Comparison of ENCODE assay signal across 8 cellular contexts in genomic region chr12:7677432-7677888, GRCh38. TPM values are rescaled to one million over a fixed set of nuclear protein-coding genes. Genes with fewer than 3 reads are reported as not detected.
A peak's percentile ranks its signal among the peaks of the same experiment; 100 is the strongest.
DNase-seq lines count a peak whose midpoint lies in the region; ATAC-seq and TF ChIP-seq lines count a peak whose summit lies in the region.
"Not testable (repeated sequence)": the region's sequence is repeated elsewhere in the genome, so short reads cannot be mapped to it uniquely, and the experiment has no call there.

No MANE protein-coding gene starts in this region.

- intact Hi-C loops in CD8-positive, alpha-beta T cell (cut with DNase I, micrococcal nuclease): loop anchor here in 1 of 2 experiments (1.0 kb wide), 1 partner anchor 130 kb away; no protein-coding TSS in a partner anchor

- not testable (repeated sequence) for DNase-seq in CD8-positive, alpha-beta T cell
- DNase-seq in GM23338 (ENCODE audit: low spot score): peak; percentile 83
- peak; percentile 15 for DNase-seq in NCI-H1694 (lab: John Stamatoyannopoulos, UW)
- DNase-seq in SK-N-SH: peak; percentile 35
- peak; percentile 73 for DNase-seq in adipocyte (ENCODE audit: low read depth)
- peak; percentile 67 for DNase-seq in fibroblast of peridontal ligament (ENCODE audit: extremely low read depth)
- peak; percentile 52 for DNase-seq in mesenchymal stem cell
- peak in 1 of 2 donors; percentile 2 for DNase-seq in stimulated activated naive CD8-positive, alpha-beta T cell treated with anti-CD3 and anti-CD28 coated beads, Interleukin-15, amount 100 ng/mL, for 72 hours

- H4K91ac ChIP-seq in mesenchymal stem cell (ENCODE audit: low read length): not testable (repeated sequence)

- not testable (repeated sequence) for H3K27ac Mint-ChIP-seq in CD8-positive, alpha-beta T cell; GM23338
- peak overlapping the region in 1 of 2 donors; percentile 22 for H3K27ac Mint-ChIP-seq in stimulated activated naive CD8-positive, alpha-beta T cell treated with anti-CD3 and anti-CD28 coated beads, Interleukin-15, amount 100 ng/mL, for 72 hours

- H3K27me3 ChIP-seq in CD8-positive, alpha-beta T cell (ENCODE audit: insufficient read depth, low read length); GM23338 (ENCODE audit: insufficient read depth); adipocyte (replicated peaks; ENCODE audit: control insufficient read depth, insufficient read depth, low read length); mesenchymal stem cell (ENCODE audit: control insufficient read depth in 1 of 2, insufficient read depth in 1 of 2, low read length in 2 of 2): not testable (repeated sequence)
- H3K27me3 ChIP-seq in SK-N-SH (ENCODE audit: insufficient read depth): peaks cover 79% of the 10 kb centered on the region

- not testable (repeated sequence) for H3K14ac ChIP-seq in mesenchymal stem cell (ENCODE audit: low read length in 2 of 2)

- not testable (repeated sequence) for H3K36me3 ChIP-seq in CD8-positive, alpha-beta T cell (ENCODE audit: insufficient read depth, low read length); GM23338 (ENCODE audit: insufficient read depth); SK-N-SH (replicated peaks in 1 of 2; ENCODE audit: control insufficient read depth in 1 of 2, insufficient read depth in 2 of 2, low read length in 1 of 2); adipocyte (ENCODE audit: control insufficient read depth, insufficient read depth, low read length, severe bottlenecking); mesenchymal stem cell (ENCODE audit: control insufficient read depth in 1 of 2, insufficient read depth in 2 of 2, low read depth in 1 of 2, low read length in 2 of 2)

- not testable (repeated sequence) for H3K9me2 ChIP-seq in GM23338 (ENCODE audit: insufficient read depth); SK-N-SH

- H2BK15ac ChIP-seq in mesenchymal stem cell (ENCODE audit: low read depth, poor library complexity, severe bottlenecking): not testable (repeated sequence)

- H3K9ac ChIP-seq in SK-N-SH; adipocyte (ENCODE audit: low read length); mesenchymal stem cell (ENCODE audit: low read length): not testable (repeated sequence)

- not testable (repeated sequence) for H2BK120ac ChIP-seq in mesenchymal stem cell (ENCODE audit: low read depth, low read length)

- H3K79me2 ChIP-seq in GM23338 (replicated peaks; ENCODE audit: insufficient read depth); SK-N-SH (ENCODE audit: insufficient read depth): not testable (repeated sequence)

- peak; percentile 49 for TF ChIP-seq RAD21 in SK-N-SH (IDR thresholded peaks at IDR 0.05; ENCODE audit: low read length)

- H2AK5ac ChIP-seq in mesenchymal stem cell (ENCODE audit: low read length, severe bottlenecking): not testable (repeated sequence)

- not testable (repeated sequence) for H3K36me3 Mint-ChIP-seq in CD8-positive, alpha-beta T cell; GM23338 (ENCODE audit: low read depth)

- H3K9me3 Mint-ChIP-seq in CD8-positive, alpha-beta T cell; GM23338; stimulated activated naive CD8-positive, alpha-beta T cell treated with anti-CD3 and anti-CD28 coated beads, Interleukin-15, amount 100 ng/mL, for 72 hours: not testable (repeated sequence)

- peak; percentile 28 for TF ChIP-seq CTCF in CD8-positive, alpha-beta T cell (IDR thresholded peaks at IDR 0.05)
- TF ChIP-seq CTCF in GM23338 (conservative IDR thresholded peaks at IDR 0.05; ENCODE audit: low read depth in 2 of 2) (peak; percentile 66 to 68), SK-N-SH (IDR thresholded peaks at IDR 0.05) (peak; percentile 58)

- H2BK12ac ChIP-seq in mesenchymal stem cell (ENCODE audit: low read length in 2 of 2): not testable (repeated sequence)

- WGBS in SK-N-SH (ENCODE audit: low lambda C conversion rate): 10% methylated on average over 9 of the region's 9 CpGs
- 71% methylated on average over 9 of the region's 9 CpGs for WGBS in mesenchymal stem cell

- TF ChIP-seq EP300 in SK-N-SH (IDR thresholded peaks at IDR 0.05; ENCODE audit: borderline replicate concordance in 1 of 2, low read depth in 1 of 2, low read length in 1 of 2): not testable (repeated sequence)

- H3K23ac ChIP-seq in mesenchymal stem cell (ENCODE audit: low read length in 2 of 2): not testable (repeated sequence)

- not testable (repeated sequence) for H3K4me1 Mint-ChIP-seq in CD8-positive, alpha-beta T cell (ENCODE audit: low read depth)
- peaks cover 17% of the 10 kb centered on the region for H3K4me1 Mint-ChIP-seq in GM23338
- peaks cover 11% of the 10 kb centered on the region for H3K4me1 Mint-ChIP-seq in stimulated activated naive CD8-positive, alpha-beta T cell treated with anti-CD3 and anti-CD28 coated beads, Interleukin-15, amount 100 ng/mL, for 72 hours

- peak overlapping the region; percentile 46 for H3K4me3 Mint-ChIP-seq in CD8-positive, alpha-beta T cell
- H3K4me3 Mint-ChIP-seq in GM23338: not testable (repeated sequence)
- H3K4me3 Mint-ChIP-seq in stimulated activated naive CD8-positive, alpha-beta T cell treated with anti-CD3 and anti-CD28 coated beads, Interleukin-15, amount 100 ng/mL, for 72 hours: peak overlapping the region; percentile 49 to 53

- not testable (repeated sequence) for H3F3A ChIP-seq in GM23338 (replicated peaks; ENCODE audit: low read depth); SK-N-SH (replicated peaks; ENCODE audit: insufficient read depth)

- H3K4me3 ChIP-seq in CD8-positive, alpha-beta T cell (ENCODE audit: low read depth, low read length); GM23338; SK-N-SH (ENCODE audit: low read depth in 2 of 2, low read length in 1 of 2); adipocyte (ENCODE audit: low read length); mesenchymal stem cell (ENCODE audit: insufficient read depth in 1 of 2, low read depth in 1 of 2, low read length in 2 of 2): not testable (repeated sequence)

- H2BK5ac ChIP-seq in mesenchymal stem cell (ENCODE audit: low read depth, low read length, poor library complexity, severe bottlenecking): not testable (repeated sequence)

- not testable (repeated sequence) for H3K4ac ChIP-seq in mesenchymal stem cell (ENCODE audit: low read depth in 1 of 2, low read length in 2 of 2)

- not testable (repeated sequence) for H3K9me3 ChIP-seq in CD8-positive, alpha-beta T cell (ENCODE audit: low read length); SK-N-SH; adipocyte (ENCODE audit: control insufficient read depth, low read length); mesenchymal stem cell (ENCODE audit: control insufficient read depth, low read length)

- CTCF ChIA-PET in CD8-positive, alpha-beta T cell (lab: Charles Lee): interaction anchor here (0.7 to 2.9 kb wide), 4 partner anchors 124 to 458 kb away, joined by 3 to 22 read pairs (median 4); no protein-coding TSS in a partner anchor
- CTCF ChIA-PET in SK-N-SH (lab: Yijun Ruan, JAX): not testable (repeated sequence)

- H3K4me2 ChIP-seq in GM23338; SK-N-SH; mesenchymal stem cell (ENCODE audit: low read length, poor library complexity, severe bottlenecking): not testable (repeated sequence)

- not testable (repeated sequence) for H3K79me1 ChIP-seq in mesenchymal stem cell (replicated peaks; ENCODE audit: low read length, poor library complexity, severe bottlenecking)

- H3K27me3 Mint-ChIP-seq in CD8-positive, alpha-beta T cell (ENCODE audit: low read depth); GM23338 (ENCODE audit: insufficient read depth, low read depth, poor library complexity); stimulated activated naive CD8-positive, alpha-beta T cell treated with anti-CD3 and anti-CD28 coated beads, Interleukin-15, amount 100 ng/mL, for 72 hours: not testable (repeated sequence)

- not testable (repeated sequence) for H4K8ac ChIP-seq in mesenchymal stem cell (ENCODE audit: low read length)

- not testable (repeated sequence) for H2AFZ ChIP-seq in GM23338; mesenchymal stem cell (ENCODE audit: low read depth, low read length)
- 0 out of 2 replicates have a peak overlapping the region, but pooled peaks have one; percentile 59 for H2AFZ ChIP-seq in SK-N-SH (ENCODE audit: low read depth)

- POLR2A ChIA-PET in CD8-positive, alpha-beta T cell (lab: Charles Lee); SK-N-SH (lab: Yijun Ruan, JAX): not testable (repeated sequence)

- not testable (repeated sequence) for ATAC-seq in CD8-positive, alpha-beta T cell
- ATAC-seq in GM23338: peak; percentile 79
- ATAC-seq in stimulated activated naive CD8-positive, alpha-beta T cell treated with anti-CD3 and anti-CD28 coated beads, Interleukin-15, amount 100 ng/mL, for 72 hours: peak; percentile 77

- not testable (repeated sequence) for H4K20me1 ChIP-seq in GM23338 (replicated peaks; ENCODE audit: insufficient read depth); SK-N-SH (ENCODE audit: insufficient read depth)

- not testable (repeated sequence) for H3K27ac ChIP-seq in CD8-positive, alpha-beta T cell (ENCODE audit: low read depth, low read length); GM23338 (ENCODE audit: low read depth); SK-N-SH (ENCODE audit: low read depth in 2 of 2, low read length in 1 of 2); mesenchymal stem cell (ENCODE audit: low read length, poor library complexity, severe bottlenecking)

- not testable (repeated sequence) for H3K18ac ChIP-seq in mesenchymal stem cell (ENCODE audit: low read depth in 1 of 2, low read length in 2 of 2)

- H3K4me1 ChIP-seq in CD8-positive, alpha-beta T cell (ENCODE audit: insufficient read depth, low read length); SK-N-SH (ENCODE audit: control insufficient read depth in 1 of 2, insufficient read depth in 2 of 2, low read depth in 1 of 2, low read length in 1 of 2); mesenchymal stem cell (ENCODE audit: control insufficient read depth, insufficient read depth, low read depth, low read length): not testable (repeated sequence)
- H3K4me1 ChIP-seq in GM23338 (ENCODE audit: insufficient read depth) (peaks cover 12% of the 10 kb centered on the region), adipocyte (ENCODE audit: control insufficient read depth, insufficient read depth, low read length) (peaks cover 17% of the 10 kb centered on the region)

RNA-seq across cellular contexts. Expression of gene APOBEC1, which starts 11.8 kb away (rescaled TPM):
- not detected for total RNA-seq in CD8-positive, alpha-beta T cell
- total RNA-seq in GM23338 (2014; rRNA removed; shearing (Covaris generic)): not detected in 2 replicates
- not detected in 2 replicates for polyA plus RNA-seq in GM23338 (2016; fragmentation: Nextera tagmentation; extraction: Ambion mirVana)
- polyA plus RNA-seq in SK-N-SH (2012; rRNA removed): not detected in 2 replicates
- not detected in 2 replicates for polyA plus RNA-seq in SK-N-SH (2012; cell fraction: cytosol; rRNA removed)
- not detected in 2 replicates for polyA plus RNA-seq in SK-N-SH (2012; cell fraction: nucleus; rRNA removed)
- not detected for polyA plus RNA-seq in mesenchymal stem cell (2013, experiment 1 of 2)
- polyA plus RNA-seq in mesenchymal stem cell (2013, experiment 2 of 2): not detected

RNA-seq across cellular contexts. Expression of gene GDF3, which starts 18.1 kb away (rescaled TPM):
- total RNA-seq in CD8-positive, alpha-beta T cell: not detected
- total RNA-seq in GM23338 (2014; rRNA removed; shearing (Covaris generic)): 15.3 and 19.3 TPM in 2 replicates
- polyA plus RNA-seq in GM23338 (2016; fragmentation: Nextera tagmentation; extraction: Ambion mirVana): 31.7 and 32.0 TPM in 2 replicates
- polyA plus RNA-seq in SK-N-SH (2012; rRNA removed): not detected in 2 replicates
- not detected in 2 replicates for polyA plus RNA-seq in SK-N-SH (2012; cell fraction: cytosol; rRNA removed)
- polyA plus RNA-seq in SK-N-SH (2012; cell fraction: nucleus; rRNA removed): not detected in 2 replicates
- polyA plus RNA-seq in mesenchymal stem cell (2013, experiment 1 of 2): not detected
- not detected for polyA plus RNA-seq in mesenchymal stem cell (2013, experiment 2 of 2)

RNA-seq across cellular contexts. Expression of gene DPPA3, which starts 33.8 kb away (rescaled TPM):
- not detected for total RNA-seq in CD8-positive, alpha-beta T cell
- total RNA-seq in GM23338 (2014; rRNA removed; shearing (Covaris generic)): 2.8 and 4.6 TPM in 2 replicates
- polyA plus RNA-seq in GM23338 (2016; fragmentation: Nextera tagmentation; extraction: Ambion mirVana) (5.0 and 5.4 TPM in 2 replicates), SK-N-SH (2012; rRNA removed) (not detected in 2 replicates)
- not detected in 2 replicates for polyA plus RNA-seq in SK-N-SH (2012; cell fraction: cytosol; rRNA removed)
- polyA plus RNA-seq in SK-N-SH (2012; cell fraction: nucleus; rRNA removed): not detected in 2 replicates
- not detected for polyA plus RNA-seq in mesenchymal stem cell (2013, experiment 1 of 2)
- polyA plus RNA-seq in mesenchymal stem cell (2013, experiment 2 of 2): not detected

Comparison
In these comparisons a context has a peak if more than half of its experiments do, and no peak if none do; other contexts are left out.
1. RNA of gene GDF3, which starts 18.1 kb away (total RNA-seq): 15.3 to 19.3 TPM in GM23338; not detected in CD8-positive, alpha-beta T cell; every median in the first group is over 10 times any median in the second.
2. Peak in every context shown above with its lines, with median percentiles within 50 percentile points of each other: CTCF ChIP-seq.